ENCODE assay signal across 8 cellular contexts in the genomic region with DNA sequence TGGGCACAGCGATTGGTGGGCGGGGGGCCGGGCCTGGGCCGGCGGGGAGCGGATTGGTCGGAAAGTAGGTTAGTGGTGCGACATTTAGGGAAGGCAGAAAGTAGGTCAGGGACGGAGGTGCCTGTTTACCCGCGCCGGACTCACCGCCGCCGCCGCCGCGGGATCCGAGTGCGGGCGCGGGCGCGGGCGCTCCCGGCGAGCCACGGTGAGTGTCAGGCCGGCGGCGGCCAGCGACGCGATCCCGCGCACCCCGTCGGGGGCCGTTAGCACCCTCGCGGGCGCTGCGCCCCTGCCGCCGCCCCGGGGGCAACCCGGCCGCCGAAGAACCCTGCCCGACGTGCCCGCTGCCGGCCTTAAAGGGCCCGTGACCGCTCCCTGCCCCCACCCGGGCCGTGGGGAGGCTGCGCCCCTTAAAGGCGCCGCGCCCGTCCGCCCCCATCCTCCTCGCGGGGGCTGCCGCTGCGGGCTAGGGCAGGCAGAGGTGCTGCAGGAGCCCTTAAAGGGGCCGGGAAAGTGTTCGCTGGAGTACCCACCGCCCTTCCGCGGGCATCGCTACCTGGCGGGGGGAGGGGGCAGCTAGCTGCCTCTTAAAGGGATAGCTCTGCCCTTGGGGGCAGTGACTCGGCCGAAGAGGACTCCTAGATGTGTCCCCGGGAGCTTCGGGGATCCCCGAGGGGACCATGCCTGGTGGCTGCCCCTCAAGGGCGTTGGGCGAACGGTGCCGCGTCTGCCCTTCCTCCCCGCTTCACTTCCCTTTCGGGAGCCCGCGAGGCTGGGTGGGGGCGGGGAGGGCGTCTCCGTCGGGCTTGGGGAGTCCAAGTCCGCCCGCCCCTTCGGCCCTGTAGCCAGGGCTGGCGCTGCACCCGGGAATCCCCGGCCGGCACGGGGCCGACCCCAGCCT. TPM values are rescaled to one million over a fixed set of nuclear protein-coding genes. Genes with fewer than 3 reads are reported as not detected.
DNase-seq lines count a peak whose midpoint lies in the region; ATAC-seq and TF ChIP-seq lines count a peak whose summit lies in the region.

A gene (plus strand): TSS at position 72 of the 901 bp plus-strand sequence. CDS start 76,519 bp downstream, outside the sequence.

- CTCF ChIA-PET in PC-9 (lab: Charles Lee): no interaction called here

- no peaks in the 10 kb centered on the region for H4K20me1 ChIP-seq in PC-9 (ENCODE audit: insufficient read depth)

- H3K9me3 ChIP-seq in PC-9 (ENCODE audit: insufficient read depth, low read depth): no peaks in the 10 kb centered on the region
- H3K9me3 ChIP-seq in gastroesophageal sphincter: no peaks in the 10 kb centered on the region
- H3K9me3 ChIP-seq in ovary: no peaks in the 10 kb centered on the region

- ATAC-seq in HG02642 (IDR thresholded peaks at IDR 0.05; ENCODE audit: poor library complexity, unreplicated experiment) (peak; percentile 25), gastroesophageal sphincter (peak; percentile 52)

- TF ChIP-seq POLR2A in gastroesophageal sphincter (IDR thresholded peaks at IDR 0.05): peak; percentile 35 to 77
- peak; percentile 81 for TF ChIP-seq POLR2A in ovary (IDR thresholded peaks at IDR 0.05)

- H3K4me3 ChIP-seq in PC-9 (peak within 1 kb of the TSS; percentile 88), gastroesophageal sphincter (peak within 1 kb of the TSS; percentile 65 to 83), ovary (peak within 1 kb of the TSS; percentile 93), urinary bladder (ENCODE audit: low read depth, low read length) (peak within 1 kb of the TSS; percentile 96)

- no peaks in the 10 kb centered on the region for H3K9me2 ChIP-seq in PC-9 (ENCODE audit: insufficient read depth)

- H3K79me2 ChIP-seq in PC-9 (ENCODE audit: low read depth): peaks cover 4% of the 10 kb centered on the region; the same call in 1 of the 2 replicates

- peaks cover 6% of the 10 kb centered on the region; the same call in 1 of the 2 replicates for H3F3A ChIP-seq in PC-9 (ENCODE audit: insufficient read depth, low read depth)

- intact Hi-C loops in PC-9 (cut with micrococcal nuclease; ENCODE audit: unreplicated experiment) (loop anchor here (1.0 to 2.0 kb wide), 3 partner anchors 17 to 63 kb away; no protein-coding TSS in a partner anchor), ovary (cut with DNase I) (loop anchor here in 1 of 4 donors (10.0 kb wide), 1 partner anchor 67 kb away; no protein-coding TSS in a partner anchor)

- H3K27me3 ChIP-seq in PC-9 (ENCODE audit: insufficient read depth, low read depth) (peaks cover 6% of the 10 kb centered on the region; the same call in 1 of the 2 replicates), gastroesophageal sphincter (no peaks in the 10 kb centered on the region), ovary (no peaks in the 10 kb centered on the region)

- H3K4me1 ChIP-seq in PC-9 (replicated peaks; ENCODE audit: insufficient read depth) (peaks cover 12% of the 10 kb centered on the region), gastroesophageal sphincter (peaks cover 0 to 54% (median 11%) of the 10 kb centered on the region in 3 donors), ovary (ENCODE audit: insufficient read depth) (peaks cover 2% of the 10 kb centered on the region), urinary bladder (ENCODE audit: insufficient read depth) (peaks cover 1% of the 10 kb centered on the region)

- 0% methylated on average over 2 of the region's 101 CpGs; no CpG with 5 or more reads in 1 of the 2 donors for WGBS in gastroesophageal sphincter (ENCODE audit: low coverage in 1 of 2), 2 donors
- 0 to 1% (median 0%) methylated on average over 41 to 101 of the region's 101 CpGs for WGBS in ovary, 3 donors
- WGBS in urinary bladder: under 1% methylated on average over 101 of the region's 101 CpGs

- no TSS peak for BruUV-seq in PC-9 (replicated peaks; lab: Mats Ljungman, UMichigan)

- no peaks in the 10 kb centered on the region for H3K36me3 ChIP-seq in PC-9 (ENCODE audit: low read depth)
- no peaks in the 10 kb centered on the region for H3K36me3 ChIP-seq in gastroesophageal sphincter
- H3K36me3 ChIP-seq in ovary: no peaks in the 10 kb centered on the region
- H3K36me3 ChIP-seq in urinary bladder (ENCODE audit: insufficient read depth): no peaks in the 10 kb centered on the region

- POLR2A ChIA-PET in PC-9 (lab: Charles Lee; ENCODE audit: unreplicated experiment): interaction anchor here (0.6 kb wide), 1 partner anchor 35 kb away, joined by 3 read pairs; no protein-coding TSS in a partner anchor

- DNase-seq in DMS53 (lab: John Stamatoyannopoulos, UW) (peak; percentile 71), DMS53 treated with DMSO at 0.1 percent for 48 hours (lab: John Stamatoyannopoulos, UW; ENCODE audit: unreplicated experiment) (no peak), PC-9 (peak in 1 of 2 experiments; percentile 40), ovary (peak; percentile 38 to 76 (median 67))
- DNase-seq in activated effector memory CD4-positive, alpha-beta T cell treated with Interleukin-2 at 50 U/mL for 16 hours: peak; percentile 49

- TF ChIP-seq CTCF in PC-9 (conservative IDR thresholded peaks at IDR 0.05): no peak
- TF ChIP-seq CTCF in gastroesophageal sphincter (IDR thresholded peaks at IDR 0.05): peak in 1 of 4 experiments; percentile 3
- no peak for TF ChIP-seq CTCF in ovary (IDR thresholded peaks at IDR 0.05)

- TF ChIP-seq EP300 in gastroesophageal sphincter (IDR thresholded peaks at IDR 0.05): no peak
- TF ChIP-seq EP300 in ovary (IDR thresholded peaks at IDR 0.05): no peak

- peak within 1 kb of the TSS; percentile 95 for H3K4me2 ChIP-seq in PC-9

- H3K27ac ChIP-seq in PC-9 (no peak within 1 kb of the TSS), gastroesophageal sphincter (peak within 1 kb of the TSS; percentile 85 to 98 (median 94)), ovary (peak within 1 kb of the TSS; percentile 89 to 95), urinary bladder (ENCODE audit: low read depth) (peak within 1 kb of the TSS; percentile 86)

- peak within 1 kb of the TSS; percentile 91 for H2AFZ ChIP-seq in PC-9

RNA-seq across cellular contexts. Expression of the gene that starts here (rescaled TPM):
- 11.4 and 15.0 TPM in 2 replicates for total RNA-seq in PC-9 (2021)
- 10 to 100 TPM; 32.2 to 38.4 (median 36.0) TPM for total RNA-seq in gastroesophageal sphincter
- 10 to 100 TPM; 19.9 to 53.4 (median 31.8) TPM for total RNA-seq in ovary
- polyA plus RNA-seq in ovary: 10 to 100 TPM; 17.7 to 19.2 TPM
- 16.4 TPM for total RNA-seq in urinary bladder
- polyA plus RNA-seq in urinary bladder: 12.2 TPM
